ENCODE assay signal across 1 cellular context in the genomic region with DNA sequence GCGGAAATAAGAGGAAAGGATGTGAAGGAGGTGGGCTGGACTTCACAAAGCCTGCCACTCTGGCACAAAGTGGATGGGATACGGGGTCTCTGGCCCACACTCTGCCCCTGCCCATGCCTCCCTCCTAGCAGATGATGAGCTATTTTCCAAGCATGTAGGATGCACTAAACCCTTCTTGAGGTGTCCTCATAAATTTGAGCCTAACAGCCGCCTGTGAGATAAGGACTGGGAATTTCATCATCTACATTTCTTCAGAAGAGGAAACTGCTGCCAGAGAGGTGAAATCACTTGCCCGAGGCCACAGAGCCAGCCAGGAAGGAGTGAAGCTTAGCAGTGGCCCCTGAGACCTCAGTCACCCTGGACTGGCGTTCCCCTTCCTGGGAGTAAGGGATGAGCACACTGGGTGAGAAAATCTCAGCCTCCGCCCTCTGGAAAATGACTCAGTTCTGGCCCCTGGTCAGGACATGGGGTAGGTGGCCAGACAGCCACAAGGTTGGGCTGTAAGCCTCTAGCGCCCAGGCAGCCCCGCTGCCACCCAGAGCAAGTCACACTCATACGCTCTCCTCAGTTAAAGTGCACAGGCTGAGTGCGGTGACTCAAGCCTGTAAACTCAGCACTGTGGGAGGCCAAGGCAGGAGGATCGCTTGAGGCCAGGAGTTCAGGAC.
A peak's percentile ranks its signal among the peaks of the same experiment; 100 is the strongest.
TF ChIP-seq lines count a peak whose summit lies in the region.

No MANE protein-coding gene starts in this region.

TF ChIP-seq in HEK293, 187 proteins besides CTCF, POLR2A, EP300 and RAD21 (continued from another document):
- TF ChIP-seq ZNF776 (tag by site-specific recombination; IDR thresholded peaks at IDR 0.05; ENCODE audit: borderline replicate concordance) (no peak), ZBTB20 (tag by site-specific recombination; IDR thresholded peaks at IDR 0.05) (no peak), ZNF747 (tag by site-specific recombination; IDR thresholded peaks at IDR 0.05) (no peak), ZNF777 (tag by site-specific recombination; IDR thresholded peaks at IDR 0.05; ENCODE audit: borderline replicate concordance) (no peak), ZNF112 (tag by site-specific recombination; IDR thresholded peaks at IDR 0.05) (no peak), KLF16 (tag by site-specific recombination; IDR thresholded peaks at IDR 0.05) (peak; percentile 60; the same call in 1 of the 2 replicates), ZNF654 (tag by site-specific recombination; IDR thresholded peaks at IDR 0.05; ENCODE audit: low read depth) (no peak), KLF8 (tag by site-specific recombination; IDR thresholded peaks at IDR 0.05) (peak; percentile 66; the same call in 1 of the 2 replicates), KLF1 (tag by site-specific recombination; IDR thresholded peaks at IDR 0.05) (no peak; the same call in 1 of the 2 replicates), ZNF660 (tag by site-specific recombination; IDR thresholded peaks at IDR 0.05) (peak; percentile 56; the same call in 1 of the 2 replicates), GLIS2 (tag by site-specific recombination; IDR thresholded peaks at IDR 0.05) (peak; percentile 78), ZIC2 (tag by site-specific recombination; IDR thresholded peaks at IDR 0.05) (peak; percentile 86), ZBTB17 (tag by site-specific recombination; IDR thresholded peaks at IDR 0.05) (peak; percentile 62), GLI2 (tag by site-specific recombination; IDR thresholded peaks at IDR 0.05; ENCODE audit: borderline replicate concordance, low read depth) (no peak), SCRT2 (tag by site-specific recombination; IDR thresholded peaks at IDR 0.05) (no peak), ZFHX2 (tag by site-specific recombination; conservative IDR thresholded peaks at IDR 0.05) (peak; percentile 14), ZNF426 (tag by site-specific recombination; IDR thresholded peaks at IDR 0.05) (no peak), ZBTB48 (tag by site-specific recombination; IDR thresholded peaks at IDR 0.05) (peak; percentile 77), SP3 (tag by site-specific recombination; IDR thresholded peaks at IDR 0.05) (no peak), ZFP69B (tag by site-specific recombination; IDR thresholded peaks at IDR 0.05) (0 out of 2 replicates have a peak, but pooled peaks have one; percentile 16), ZNF2 (tag by site-specific recombination; IDR thresholded peaks at IDR 0.05) (0 out of 2 replicates have a peak, but pooled peaks have one; percentile 39), ZNF629 (tag by site-specific recombination; IDR thresholded peaks at IDR 0.05) (peak; percentile 70; the same call in 1 of the 2 replicates), ZNF366 (tag by site-specific recombination; conservative IDR thresholded peaks at IDR 0.05) (peak; percentile 78), ZNF155 (tag by site-specific recombination; IDR thresholded peaks at IDR 0.05) (no peak), ZNF24 (tag by site-specific recombination; IDR thresholded peaks at IDR 0.05) (peak; percentile 52; the same call in 1 of the 2 replicates), HOXC10 (CRISPR knock-in tag; IDR thresholded peaks at IDR 0.05) (no peak), YY2 (tag by site-specific recombination; IDR thresholded peaks at IDR 0.05) (no peak), ZNF558 (tag by site-specific recombination; IDR thresholded peaks at IDR 0.05) (no peak; the same call in 1 of the 2 replicates), ZNF114 (tag by site-specific recombination; IDR thresholded peaks at IDR 0.05) (no peak)
- TF ChIP-seq, protein P1, sequence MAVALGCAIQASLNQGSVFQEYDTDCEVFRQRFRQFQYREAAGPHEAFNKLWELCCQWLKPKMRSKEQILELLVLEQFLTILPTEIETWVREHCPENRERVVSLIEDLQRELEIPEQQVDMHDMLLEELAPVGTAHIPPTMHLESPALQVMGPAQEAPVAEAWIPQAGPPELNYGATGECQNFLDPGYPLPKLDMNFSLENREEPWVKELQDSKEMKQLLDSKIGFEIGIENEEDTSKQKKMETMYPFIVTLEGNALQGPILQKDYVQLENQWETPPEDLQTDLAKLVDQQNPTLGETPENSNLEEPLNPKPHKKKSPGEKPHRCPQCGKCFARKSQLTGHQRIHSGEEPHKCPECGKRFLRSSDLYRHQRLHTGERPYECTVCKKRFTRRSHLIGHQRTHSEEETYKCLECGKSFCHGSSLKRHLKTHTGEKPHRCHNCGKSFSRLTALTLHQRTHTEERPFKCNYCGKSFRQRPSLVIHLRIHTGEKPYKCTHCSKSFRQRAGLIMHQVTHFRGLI (tag by site-specific recombination; IDR thresholded peaks at IDR 0.05), result peak; percentile 97
- TF ChIP-seq, protein P2, sequence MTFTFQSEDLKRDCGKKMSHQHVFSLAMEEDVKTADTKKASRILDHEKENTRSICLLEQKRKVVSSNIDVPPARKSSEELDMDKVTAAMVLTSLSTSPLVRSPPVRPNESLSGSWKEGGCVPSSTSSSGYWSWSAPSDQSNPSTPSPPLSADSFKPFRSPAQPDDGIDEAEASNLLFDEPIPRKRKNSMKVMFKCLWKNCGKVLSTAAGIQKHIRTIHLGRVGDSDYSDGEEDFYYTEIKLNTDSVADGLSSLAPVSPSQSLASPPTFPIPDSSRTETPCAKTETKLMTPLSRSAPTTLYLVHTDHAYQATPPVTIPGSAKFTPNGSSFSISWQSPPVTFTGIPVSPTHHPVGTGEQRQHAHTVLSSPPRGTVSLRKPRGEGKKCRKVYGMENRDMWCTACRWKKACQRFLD (tag by site-specific recombination; IDR thresholded peaks at IDR 0.05), result no peak
- TF ChIP-seq, protein P3, sequence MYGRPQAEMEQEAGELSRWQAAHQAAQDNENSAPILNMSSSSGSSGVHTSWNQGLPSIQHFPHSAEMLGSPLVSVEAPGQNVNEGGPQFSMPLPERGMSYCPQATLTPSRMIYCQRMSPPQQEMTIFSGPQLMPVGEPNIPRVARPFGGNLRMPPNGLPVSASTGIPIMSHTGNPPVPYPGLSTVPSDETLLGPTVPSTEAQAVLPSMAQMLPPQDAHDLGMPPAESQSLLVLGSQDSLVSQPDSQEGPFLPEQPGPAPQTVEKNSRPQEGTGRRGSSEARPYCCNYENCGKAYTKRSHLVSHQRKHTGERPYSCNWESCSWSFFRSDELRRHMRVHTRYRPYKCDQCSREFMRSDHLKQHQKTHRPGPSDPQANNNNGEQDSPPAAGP (tag by site-specific recombination; IDR thresholded peaks at IDR 0.05), result peak; percentile 93
- TF ChIP-seq, protein P4, sequence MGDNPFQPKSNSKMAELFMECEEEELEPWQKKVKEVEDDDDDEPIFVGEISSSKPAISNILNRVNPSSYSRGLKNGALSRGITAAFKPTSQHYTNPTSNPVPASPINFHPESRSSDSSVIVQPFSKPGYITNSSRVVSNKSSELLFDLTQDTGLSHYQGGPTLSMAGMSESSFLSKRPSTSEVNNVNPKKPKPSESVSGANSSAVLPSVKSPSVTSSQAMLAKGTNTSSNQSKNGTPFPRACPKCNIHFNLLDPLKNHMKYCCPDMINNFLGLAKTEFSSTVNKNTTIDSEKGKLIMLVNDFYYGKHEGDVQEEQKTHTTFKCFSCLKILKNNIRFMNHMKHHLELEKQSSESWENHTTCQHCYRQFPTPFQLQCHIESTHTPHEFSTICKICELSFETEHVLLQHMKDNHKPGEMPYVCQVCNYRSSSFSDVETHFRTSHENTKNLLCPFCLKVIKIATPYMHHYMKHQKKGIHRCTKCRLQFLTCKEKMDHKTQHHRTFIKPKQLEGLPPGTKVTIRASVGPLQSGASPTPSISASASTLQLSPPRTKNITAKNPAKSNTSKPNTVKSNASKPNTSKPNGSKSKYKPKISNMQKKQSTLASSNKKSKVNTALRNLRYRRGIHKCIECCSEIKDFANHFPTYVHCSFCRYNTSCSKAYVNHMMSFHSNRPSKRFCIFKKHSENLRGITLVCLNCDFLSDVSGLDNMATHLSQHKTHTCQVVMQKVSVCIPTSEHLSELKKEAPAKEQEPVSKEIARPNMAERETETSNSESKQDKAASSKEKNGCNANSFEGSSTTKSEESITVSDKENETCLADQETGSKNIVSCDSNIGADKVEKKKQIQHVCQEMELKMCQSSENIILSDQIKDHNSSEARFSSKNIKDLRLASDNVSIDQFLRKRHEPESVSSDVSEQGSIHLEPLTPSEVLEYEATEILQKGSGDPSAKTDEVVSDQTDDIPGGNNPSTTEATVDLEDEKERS (tag by site-specific recombination; IDR thresholded peaks at IDR 0.05), result peak; percentile 92
- TF ChIP-seq, protein P5, sequence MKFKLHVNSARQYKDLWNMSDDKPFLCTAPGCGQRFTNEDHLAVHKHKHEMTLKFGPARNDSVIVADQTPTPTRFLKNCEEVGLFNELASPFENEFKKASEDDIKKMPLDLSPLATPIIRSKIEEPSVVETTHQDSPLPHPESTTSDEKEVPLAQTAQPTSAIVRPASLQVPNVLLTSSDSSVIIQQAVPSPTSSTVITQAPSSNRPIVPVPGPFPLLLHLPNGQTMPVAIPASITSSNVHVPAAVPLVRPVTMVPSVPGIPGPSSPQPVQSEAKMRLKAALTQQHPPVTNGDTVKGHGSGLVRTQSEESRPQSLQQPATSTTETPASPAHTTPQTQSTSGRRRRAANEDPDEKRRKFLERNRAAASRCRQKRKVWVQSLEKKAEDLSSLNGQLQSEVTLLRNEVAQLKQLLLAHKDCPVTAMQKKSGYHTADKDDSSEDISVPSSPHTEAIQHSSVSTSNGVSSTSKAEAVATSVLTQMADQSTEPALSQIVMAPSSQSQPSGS (tag by site-specific recombination; IDR thresholded peaks at IDR 0.05; ENCODE audit: low read depth), result peak; percentile 20; the same call in 1 of the 2 replicates
- TF ChIP-seq, protein P6, sequence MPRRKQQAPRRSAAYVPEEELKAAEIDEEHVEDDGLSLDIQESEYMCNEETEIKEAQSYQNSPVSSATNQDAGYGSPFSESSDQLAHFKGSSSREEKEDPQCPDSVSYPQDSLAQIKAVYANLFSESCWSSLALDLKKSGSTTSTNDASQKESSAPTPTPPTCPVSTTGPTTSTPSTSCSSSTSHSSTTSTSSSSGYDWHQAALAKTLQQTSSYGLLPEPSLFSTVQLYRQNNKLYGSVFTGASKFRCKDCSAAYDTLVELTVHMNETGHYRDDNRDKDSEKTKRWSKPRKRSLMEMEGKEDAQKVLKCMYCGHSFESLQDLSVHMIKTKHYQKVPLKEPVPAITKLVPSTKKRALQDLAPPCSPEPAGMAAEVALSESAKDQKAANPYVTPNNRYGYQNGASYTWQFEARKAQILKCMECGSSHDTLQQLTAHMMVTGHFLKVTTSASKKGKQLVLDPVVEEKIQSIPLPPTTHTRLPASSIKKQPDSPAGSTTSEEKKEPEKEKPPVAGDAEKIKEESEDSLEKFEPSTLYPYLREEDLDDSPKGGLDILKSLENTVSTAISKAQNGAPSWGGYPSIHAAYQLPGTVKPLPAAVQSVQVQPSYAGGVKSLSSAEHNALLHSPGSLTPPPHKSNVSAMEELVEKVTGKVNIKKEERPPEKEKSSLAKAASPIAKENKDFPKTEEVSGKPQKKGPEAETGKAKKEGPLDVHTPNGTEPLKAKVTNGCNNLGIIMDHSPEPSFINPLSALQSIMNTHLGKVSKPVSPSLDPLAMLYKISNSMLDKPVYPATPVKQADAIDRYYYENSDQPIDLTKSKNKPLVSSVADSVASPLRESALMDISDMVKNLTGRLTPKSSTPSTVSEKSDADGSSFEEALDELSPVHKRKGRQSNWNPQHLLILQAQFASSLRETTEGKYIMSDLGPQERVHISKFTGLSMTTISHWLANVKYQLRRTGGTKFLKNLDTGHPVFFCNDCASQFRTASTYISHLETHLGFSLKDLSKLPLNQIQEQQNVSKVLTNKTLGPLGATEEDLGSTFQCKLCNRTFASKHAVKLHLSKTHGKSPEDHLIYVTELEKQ (tag by site-specific recombination; IDR thresholded peaks at IDR 0.05; ENCODE audit: borderline replicate concordance), result no peak
- TF ChIP-seq, protein P7, sequence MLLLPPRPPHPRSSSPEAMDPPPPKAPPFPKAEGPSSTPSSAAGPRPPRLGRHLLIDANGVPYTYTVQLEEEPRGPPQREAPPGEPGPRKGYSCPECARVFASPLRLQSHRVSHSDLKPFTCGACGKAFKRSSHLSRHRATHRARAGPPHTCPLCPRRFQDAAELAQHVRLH (tag by site-specific recombination; IDR thresholded peaks at IDR 0.05), result 0 out of 2 replicates have a peak, but pooled peaks have one; percentile 42
- TF ChIP-seq, protein P8, sequence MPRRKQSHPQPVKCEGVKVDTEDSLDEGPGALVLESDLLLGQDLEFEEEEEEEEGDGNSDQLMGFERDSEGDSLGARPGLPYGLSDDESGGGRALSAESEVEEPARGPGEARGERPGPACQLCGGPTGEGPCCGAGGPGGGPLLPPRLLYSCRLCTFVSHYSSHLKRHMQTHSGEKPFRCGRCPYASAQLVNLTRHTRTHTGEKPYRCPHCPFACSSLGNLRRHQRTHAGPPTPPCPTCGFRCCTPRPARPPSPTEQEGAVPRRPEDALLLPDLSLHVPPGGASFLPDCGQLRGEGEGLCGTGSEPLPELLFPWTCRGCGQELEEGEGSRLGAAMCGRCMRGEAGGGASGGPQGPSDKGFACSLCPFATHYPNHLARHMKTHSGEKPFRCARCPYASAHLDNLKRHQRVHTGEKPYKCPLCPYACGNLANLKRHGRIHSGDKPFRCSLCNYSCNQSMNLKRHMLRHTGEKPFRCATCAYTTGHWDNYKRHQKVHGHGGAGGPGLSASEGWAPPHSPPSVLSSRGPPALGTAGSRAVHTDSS (tag by site-specific recombination; IDR thresholded peaks at IDR 0.05), result no peak
- TF ChIP-seq, protein P9, sequence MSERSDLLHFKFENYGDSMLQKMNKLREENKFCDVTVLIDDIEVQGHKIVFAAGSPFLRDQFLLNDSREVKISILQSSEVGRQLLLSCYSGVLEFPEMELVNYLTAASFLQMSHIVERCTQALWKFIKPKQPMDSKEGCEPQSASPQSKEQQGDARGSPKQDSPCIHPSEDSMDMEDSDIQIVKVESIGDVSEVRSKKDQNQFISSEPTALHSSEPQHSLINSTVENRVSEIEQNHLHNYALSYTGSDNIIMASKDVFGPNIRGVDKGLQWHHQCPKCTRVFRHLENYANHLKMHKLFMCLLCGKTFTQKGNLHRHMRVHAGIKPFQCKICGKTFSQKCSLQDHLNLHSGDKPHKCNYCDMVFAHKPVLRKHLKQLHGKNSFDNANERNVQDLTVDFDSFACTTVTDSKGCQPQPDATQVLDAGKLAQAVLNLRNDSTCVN (tag by site-specific recombination; optimal IDR thresholded peaks at IDR 0.05), result no peak
- TF ChIP-seq, protein P10, sequence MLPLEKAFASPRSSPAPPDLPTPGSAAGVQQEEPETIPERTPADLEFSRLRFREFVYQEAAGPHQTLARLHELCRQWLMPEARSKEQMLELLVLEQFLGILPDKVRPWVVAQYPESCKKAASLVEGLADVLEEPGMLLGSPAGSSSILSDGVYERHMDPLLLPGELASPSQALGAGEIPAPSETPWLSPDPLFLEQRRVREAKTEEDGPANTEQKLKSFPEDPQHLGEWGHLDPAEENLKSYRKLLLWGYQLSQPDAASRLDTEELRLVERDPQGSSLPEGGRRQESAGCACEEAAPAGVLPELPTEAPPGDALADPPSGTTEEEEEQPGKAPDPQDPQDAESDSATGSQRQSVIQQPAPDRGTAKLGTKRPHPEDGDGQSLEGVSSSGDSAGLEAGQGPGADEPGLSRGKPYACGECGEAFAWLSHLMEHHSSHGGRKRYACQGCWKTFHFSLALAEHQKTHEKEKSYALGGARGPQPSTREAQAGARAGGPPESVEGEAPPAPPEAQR (tag by site-specific recombination; IDR thresholded peaks at IDR 0.05), result no peak
